In genomic region chr11:95705485-95706124, GRCh38 we compare ENCODE assay signal across 8 cellular contexts.
DNase-seq lines count a peak whose midpoint lies in the region; ATAC-seq and TF ChIP-seq lines count a peak whose summit lies in the region.

No MANE protein-coding gene starts in this region.

- DNase-seq in AG04450 (ENCODE audit: low read depth, low spot score) (peak; percentile 73), NCI-H2171 (lab: John Stamatoyannopoulos, UW) (peak; percentile 24), breast epithelium (ENCODE audit: low spot score in 2 of 2) (peak; percentile 85 to 88), iris pigment epithelial cell (ENCODE audit: low read depth) (peak; percentile 83)
- peak; percentile 77 to 96 (median 81) for DNase-seq in stimulated activated CD4-positive, alpha-beta T cell treated with anti-CD3 and anti-CD28 coated beads, Interleukin-12 subunit alpha, Interleukin-12 subunit beta, amount 100 ng/mL, for 48 hours (ENCODE audit: low read depth in 2 of 3, low spot score in 1 of 3)

- H3K27me3 ChIP-seq in AG04450 (ENCODE audit: control insufficient read depth, insufficient read depth, low read length) = peaks cover 3% of the 10 kb centered on the region
- no peaks in the 10 kb centered on the region for H3K27me3 ChIP-seq in breast epithelium

- H3K4me3 ChIP-seq in AG04450 (ENCODE audit: low read depth, low read length) = no peak overlapping the region
- no peak overlapping the region for H3K4me3 ChIP-seq in breast epithelium

- ATAC-seq in GM18867 (IDR thresholded peaks at IDR 0.05; ENCODE audit: unreplicated experiment) (peak; percentile 90), HG03103 (IDR thresholded peaks at IDR 0.05; ENCODE audit: low read depth, unreplicated experiment) (peak; percentile 77)

- no peak for TF ChIP-seq POLR2A in breast epithelium (IDR thresholded peaks at IDR 0.05)

- H3K9me3 ChIP-seq in AG04450 (ENCODE audit: control insufficient read depth, insufficient read depth, low read length) (no peaks in the 10 kb centered on the region), breast epithelium (no peaks in the 10 kb centered on the region)

- TF ChIP-seq CTCF in AG04450 (IDR thresholded peaks at IDR 0.05; ENCODE audit: low read depth, low read length) (peak; percentile 99), VCaP (conservative IDR thresholded peaks at IDR 0.05) (peak; percentile 99), breast epithelium (IDR thresholded peaks at IDR 0.05) (peak; percentile 80 to 95 (median 91))

- CTCF ChIA-PET in AG04450 (lab: Charles Lee) = interaction anchor here (0.5 to 10.0 kb wide), 115 partner anchors 8 to 733 kb away, joined by 3 to 239 read pairs (median 5); partner anchors contain the start of genes ENDOD1, SESN3 and SRSF8

- no peaks in the 10 kb centered on the region for H3K36me3 ChIP-seq in breast epithelium

- intact Hi-C loops in breast epithelium (cut with DNase I; ENCODE audit: low total_unique reads) = loop anchor here (10.0 kb wide), 1 partner anchor 551 kb away; no protein-coding TSS in a partner anchor

- POLR2A ChIA-PET in AG04450 (lab: Yijun Ruan, JAX) = no interaction called here

- no peak overlapping the region for H3K27ac ChIP-seq in AG04450 (ENCODE audit: low read depth, low read length)
- peak overlapping the region; percentile 92 for H3K27ac ChIP-seq in VCaP
- peak overlapping the region; percentile 27 to 58 for H3K27ac ChIP-seq in breast epithelium

- H3K4me1 ChIP-seq in breast epithelium = peaks cover 0 to 8% of the 10 kb centered on the region in 2 donors

Comparison
In these comparisons a context has a peak if more than half of its experiments do, and no peak if none do; other contexts are left out.
1. DNase-seq: peak in every context shown above with its lines; median percentile 86 in breast epithelium; 83 in iris pigment epithelial cell; 81 in stimulated activated CD4-positive, alpha-beta T cell treated with anti-CD3 and anti-CD28 coated beads, Interleukin-12 subunit alpha, Interleukin-12 subunit beta, amount 100 ng/mL, for 48 hours; 73 in AG04450; 24 in NCI-H2171.